Comparison of ENCODE assay signal across 19 cellular contexts in the genomic region with DNA sequence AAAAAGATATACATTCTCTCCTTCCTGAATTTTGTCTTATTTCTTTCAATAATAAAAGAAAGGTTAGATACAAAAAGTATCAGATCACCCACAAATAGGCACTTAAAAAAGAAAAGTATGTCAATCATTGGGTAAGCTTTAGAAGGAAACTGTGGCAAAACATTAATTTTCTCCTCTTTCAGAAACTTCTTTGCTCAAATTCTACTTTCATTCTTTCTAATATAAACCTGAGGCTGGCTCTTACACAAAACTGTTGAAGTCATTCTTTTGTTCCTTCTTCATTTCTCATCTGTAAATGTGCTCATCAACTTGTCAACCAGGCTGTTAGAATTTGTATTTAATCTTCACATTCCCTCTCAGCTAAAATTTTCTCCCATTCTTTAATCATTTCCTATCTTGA.
A peak's percentile ranks its signal among the peaks of the same experiment; 100 is the strongest.
DNase-seq lines count a peak whose midpoint lies in the region; ATAC-seq, FAIRE-seq and TF ChIP-seq lines count a peak whose summit lies in the region.
"Had no signal": no experiment of that assay in that cellular context is flagged by ENCODE, and none has a peak within 500 bp of the region (broad histone marks: within the 10 kb centered on the region; RNA-seq: fewer than 3 reads in every experiment).

No MANE protein-coding gene starts in this region.

- H3K79me2 ChIP-seq in K562 (ENCODE audit: control insufficient read depth, insufficient read depth, low read length), result no peaks in the 10 kb centered on the region

- in situ Hi-C loops in K562 (cut with MboI), result loop anchor here (5.0 kb wide), 1 partner anchor 97 kb away; no protein-coding TSS in a partner anchor
- in situ Hi-C loops in GM13977 (cut with MboI; ENCODE audit: low pct_unique_long_range_greater_than_20kb, low sequenced_read_pairs, unreplicated experiment), result no loop called here

- no peaks in the 10 kb centered on the region for H3K9me3 ChIP-seq in K562 (replicated peaks; ENCODE audit: control insufficient read depth, insufficient read depth, low read depth, low read length)
- H3K9me3 ChIP-seq: A549, Caco-2, HAP-1 had no signal

- no peak overlapping the region for H3K4me3 ChIP-seq in K562
- H3K4me3 ChIP-seq: A549, HAP-1 had no signal

- H3K27ac ChIP-seq in K562 (ENCODE audit: extremely low read depth, low read depth, low read length), result no peak overlapping the region
- H3K27ac ChIP-seq: 22Rv1, A549, C4-2B, KMS-11 had no signal

- no peaks in the 10 kb centered on the region for H4K20me1 ChIP-seq in K562 (replicated peaks; ENCODE audit: control insufficient read depth, insufficient read depth, low read length)

- no peak overlapping the region for H3K4me2 ChIP-seq in K562 (ENCODE audit: insufficient read depth, low read length)
- H3K4me2 ChIP-seq: A549, KMS-11 had no signal

- no peaks in the 10 kb centered on the region for H3K9me1 ChIP-seq in K562 (ENCODE audit: control insufficient read depth, insufficient read depth, low read length)

- H3K4me1 Mint-ChIP-seq in activated T-cell treated with anti-CD3 and anti-CD28 coated beads, Interleukin-2, amount 50 U/mL, for 72 hours (ENCODE audit: low read depth), result peaks cover 14% of the 10 kb centered on the region
- H3K4me1 Mint-ChIP-seq in activated T-cell treated with anti-CD3 and anti-CD28 coated beads, Interleukin-2, amount 50 U/mL, for 24 hours (ENCODE audit: low read depth), result peaks cover 12% of the 10 kb centered on the region
- peaks cover 6% of the 10 kb centered on the region for H3K4me1 Mint-ChIP-seq in activated CD8-positive, alpha-beta T cell treated with anti-CD3 and anti-CD28 coated beads for 36 hours (ENCODE audit: low read depth)

- peak overlapping the region in 1 of 2 donors; percentile 33 for H3K4me3 Mint-ChIP-seq in activated T-cell treated with anti-CD3 and anti-CD28 coated beads, Interleukin-2, amount 50 U/mL, for 72 hours
- H3K4me3 Mint-ChIP-seq in activated T-cell treated with anti-CD3 and anti-CD28 coated beads, Interleukin-2, amount 50 U/mL, for 24 hours, result no peak overlapping the region
- H3K4me3 Mint-ChIP-seq in activated CD8-positive, alpha-beta T cell treated with anti-CD3 and anti-CD28 coated beads for 36 hours, result no peak overlapping the region
- H3K4me3 Mint-ChIP-seq: CD4-positive, alpha-beta T cell had no signal

- BruUV-seq in K562 (replicated peaks; lab: Mats Ljungman, UMichigan), result TSS peak; percentile 11

- H3K9ac ChIP-seq in K562 (ENCODE audit: insufficient read depth in 1 of 2, low read depth in 2 of 2, low read length in 2 of 2), result no peak overlapping the region
- H3K9ac ChIP-seq: KMS-11 had no signal

- CTCF ChIA-PET in K562 (lab: Yijun Ruan, JAX; ENCODE audit: low intra/inter-chr PET ratio), result no interaction called here
- CTCF ChIA-PET in activated CD8-positive, alpha-beta T cell treated with anti-CD3 and anti-CD28 coated beads for 36 hours (lab: Charles Lee), result no interaction called here

- peak overlapping the region; percentile 4 for H3K27ac Mint-ChIP-seq in activated T-cell treated with anti-CD3 and anti-CD28 coated beads, Interleukin-2, amount 50 U/mL, for 72 hours
- no peak overlapping the region for H3K27ac Mint-ChIP-seq in activated T-cell treated with anti-CD3 and anti-CD28 coated beads, Interleukin-2, amount 50 U/mL, for 24 hours
- no peak overlapping the region for H3K27ac Mint-ChIP-seq in activated CD8-positive, alpha-beta T cell treated with anti-CD3 and anti-CD28 coated beads for 36 hours
- H3K27ac Mint-ChIP-seq: CD4-positive, alpha-beta T cell had no signal

- H3K36me3 ChIP-seq in K562 (ENCODE audit: control insufficient read depth, insufficient read depth, low read length), result 0 out of 3 replicates have a peak, but pooled peaks cover 3% of the 10 kb centered on the region
- H3K36me3 ChIP-seq: HAP-1 had no signal

- TF ChIP-seq POLR2A in K562 (conservative IDR thresholded peaks at IDR 0.05), result no peak

- intact Hi-C loops in K562 (cut with micrococcal nuclease), result no loop called here
- intact Hi-C loops in activated CD8-positive, alpha-beta T cell treated with anti-CD3 and anti-CD28 coated beads for 36 hours (cut with micrococcal nuclease), result no loop called here

- TF ChIP-seq EP300 in K562 (IDR thresholded peaks at IDR 0.05; ENCODE audit: low read length), result no peak

- H3K4me1 ChIP-seq in K562 (replicated peaks in 1 of 2; ENCODE audit: control insufficient read depth in 2 of 2, insufficient read depth in 2 of 2, low read length in 2 of 2), result peaks cover 0 to 6% of the 10 kb centered on the region in 2 experiments; a peak in 1 of 5 replicates
- H3K4me1 ChIP-seq: A549, Caco-2, HAP-1 had no signal

- POLR2A ChIA-PET in K562 (lab: Yijun Ruan, JAX), result no interaction called here
- POLR2A ChIA-PET in activated CD8-positive, alpha-beta T cell treated with anti-CD3 and anti-CD28 coated beads for 36 hours (lab: Charles Lee), result no interaction called here

- TF ChIP-seq CTCF in K562 (IDR thresholded peaks at IDR 0.05 in 2 of 3, conservative IDR thresholded peaks at IDR 0.05 in 1 of 3; ENCODE audit: insufficient read depth in 2 of 3, low read depth in 1 of 3, low read length in 3 of 3), result no peak
- no peak for TF ChIP-seq CTCF in GM13977 (IDR thresholded peaks at IDR 0.05; ENCODE audit: extremely low read depth, insufficient read depth, missing control alignments)
- no peak for TF ChIP-seq CTCF in activated CD8-positive, alpha-beta T cell treated with anti-CD3 and anti-CD28 coated beads for 36 hours (IDR thresholded peaks at IDR 0.05)

- H3K27me3 ChIP-seq in K562 (ENCODE audit: control insufficient read depth in 2 of 2, insufficient read depth in 2 of 2, low read length in 2 of 2), result no peaks in the 10 kb centered on the region

- no peak for TF ChIP-seq RAD21 in K562 (CRISPR knock-in tag; conservative IDR thresholded peaks at IDR 0.05 in 1 of 2, IDR thresholded peaks at IDR 0.05 in 1 of 2)

- no peak for DNase-seq in activated T-cell treated with anti-CD3 and anti-CD28 coated beads, Interleukin-2, amount 50 U/mL, for 72 hours
- no peak for DNase-seq in activated T-cell treated with anti-CD3 and anti-CD28 coated beads, Interleukin-2, amount 50 U/mL, for 24 hours
- DNase-seq in NCI-H2227 (lab: John Stamatoyannopoulos, UW; ENCODE audit: unreplicated experiment) (peak; percentile 52), K562 (ENCODE audit: extremely low read depth in 1 of 4, low spot score in 3 of 4) (no peak), GM13977 (ENCODE audit: low spot score) (no peak), putamen (ENCODE audit: low spot score) (no peak)
- no peak for DNase-seq in activated CD8-positive, alpha-beta T cell treated with anti-CD3 and anti-CD28 coated beads for 36 hours
- DNase-seq: AML-193; Caco-2; CD4-positive, alpha-beta T cell had no signal

- FAIRE-seq in K562 (lab: Jason Lieb, UNC), result no peak
- FAIRE-seq: D721Med, G401.6, GM12892 had no signal

- no peaks in the 10 kb centered on the region for H3K9me3 Mint-ChIP-seq in activated T-cell treated with anti-CD3 and anti-CD28 coated beads, Interleukin-2, amount 50 U/mL, for 72 hours
- no peaks in the 10 kb centered on the region for H3K9me3 Mint-ChIP-seq in activated T-cell treated with anti-CD3 and anti-CD28 coated beads, Interleukin-2, amount 50 U/mL, for 24 hours
- no peaks in the 10 kb centered on the region for H3K9me3 Mint-ChIP-seq in activated CD8-positive, alpha-beta T cell treated with anti-CD3 and anti-CD28 coated beads for 36 hours
- H3K9me3 Mint-ChIP-seq: CD4-positive, alpha-beta T cell had no signal

- H2AFZ ChIP-seq in K562 (ENCODE audit: low read depth, low read length), result no peak overlapping the region

- ATAC-seq in activated T-cell treated with anti-CD3 and anti-CD28 coated beads, Interleukin-2, amount 50 U/mL, for 72 hours (replicated peaks in 1 of 2), result peak in 1 of 2 donors; percentile 36
- ATAC-seq in K562 (no peak), HG02885 (IDR thresholded peaks at IDR 0.05; ENCODE audit: poor library complexity, unreplicated experiment) (no peak)
- ATAC-seq in activated CD8-positive, alpha-beta T cell treated with anti-CD3 and anti-CD28 coated beads for 36 hours, result no peak
- ATAC-seq: A549 had no signal

- H3K27me3 Mint-ChIP-seq in activated T-cell treated with anti-CD3 and anti-CD28 coated beads, Interleukin-2, amount 50 U/mL, for 72 hours (ENCODE audit: low read depth), result no peaks in the 10 kb centered on the region
- H3K27me3 Mint-ChIP-seq in activated T-cell treated with anti-CD3 and anti-CD28 coated beads, Interleukin-2, amount 50 U/mL, for 24 hours, result no peaks in the 10 kb centered on the region
- H3K27me3 Mint-ChIP-seq in activated CD8-positive, alpha-beta T cell treated with anti-CD3 and anti-CD28 coated beads for 36 hours, result no peaks in the 10 kb centered on the region
- H3K27me3 Mint-ChIP-seq: CD4-positive, alpha-beta T cell had no signal

- peaks cover 0 to 2% of the 10 kb centered on the region in 2 donors for H3K36me3 Mint-ChIP-seq in activated T-cell treated with anti-CD3 and anti-CD28 coated beads, Interleukin-2, amount 50 U/mL, for 72 hours (ENCODE audit: insufficient read depth in 2 of 2)
- H3K36me3 Mint-ChIP-seq in activated T-cell treated with anti-CD3 and anti-CD28 coated beads, Interleukin-2, amount 50 U/mL, for 24 hours (ENCODE audit: low read depth), result peaks cover 11% of the 10 kb centered on the region
- H3K36me3 Mint-ChIP-seq in activated CD8-positive, alpha-beta T cell treated with anti-CD3 and anti-CD28 coated beads for 36 hours (ENCODE audit: low read depth), result peaks cover 8% of the 10 kb centered on the region

TF ChIP-seq in K562, 482 proteins besides CTCF, POLR2A, EP300 and RAD21 (continues in another document):
- TF ChIP-seq ZNF76 (CRISPR knock-in tag; IDR thresholded peaks at IDR 0.05; ENCODE audit: borderline replicate concordance), result no peak
- TF ChIP-seq KAT8 (IDR thresholded peaks at IDR 0.05; ENCODE audit: low read depth), result no peak
- TF ChIP-seq GABPA (tag; conservative IDR thresholded peaks at IDR 0.05; ENCODE audit: low read depth), result no peak
- TF ChIP-seq DPF2 (IDR thresholded peaks at IDR 0.05), result no peak
- TF ChIP-seq, protein P1, sequence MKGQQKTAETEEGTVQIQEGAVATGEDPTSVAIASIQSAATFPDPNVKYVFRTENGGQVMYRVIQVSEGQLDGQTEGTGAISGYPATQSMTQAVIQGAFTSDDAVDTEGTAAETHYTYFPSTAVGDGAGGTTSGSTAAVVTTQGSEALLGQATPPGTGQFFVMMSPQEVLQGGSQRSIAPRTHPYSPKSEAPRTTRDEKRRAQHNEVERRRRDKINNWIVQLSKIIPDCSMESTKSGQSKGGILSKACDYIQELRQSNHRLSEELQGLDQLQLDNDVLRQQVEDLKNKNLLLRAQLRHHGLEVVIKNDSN (CRISPR knock-in tag; IDR thresholded peaks at IDR 0.05), result no peak
